Comparison of ENCODE assay signal across 1 cellular context in the genomic region with DNA sequence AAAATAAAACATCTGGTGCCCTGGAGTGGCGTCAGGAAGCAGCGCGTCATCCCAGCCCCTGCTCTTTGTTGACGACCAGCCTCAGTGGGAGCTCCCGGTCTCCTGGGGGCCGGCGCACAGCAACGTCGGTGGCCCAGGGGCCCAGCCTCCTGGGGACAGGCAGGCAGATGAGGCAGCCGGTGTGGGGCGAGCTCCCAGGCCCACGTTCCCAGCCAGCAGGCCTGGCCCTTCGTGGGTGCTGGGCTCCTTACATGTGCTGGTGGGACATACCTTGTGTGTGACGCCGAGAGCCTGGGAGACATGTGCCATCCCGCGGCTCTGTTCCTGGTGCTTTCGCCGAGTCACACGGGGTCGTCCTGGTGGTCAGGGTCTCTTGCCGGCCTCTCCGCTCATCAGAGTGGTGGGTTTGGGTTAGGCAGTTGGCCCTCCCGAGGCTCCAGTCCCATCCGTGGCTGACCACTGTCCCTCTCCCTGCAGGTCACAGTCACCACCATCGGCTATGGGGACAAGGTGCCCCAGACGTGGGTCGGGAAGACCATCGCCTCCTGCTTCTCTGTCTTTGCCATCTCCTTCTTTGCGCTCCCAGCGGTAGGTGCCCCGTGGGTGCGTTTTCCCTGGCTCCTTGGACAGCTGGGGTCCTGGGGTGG.
TF ChIP-seq lines count a peak whose summit lies in the region.

No MANE protein-coding gene starts in this region.

TF ChIP-seq in IMR-90, 13 proteins besides CTCF, POLR2A, EP300 and RAD21:
- TF ChIP-seq CHD1 (IDR thresholded peaks at IDR 0.05; ENCODE audit: low read depth, low read length), result no peak
- TF ChIP-seq, protein P1, sequence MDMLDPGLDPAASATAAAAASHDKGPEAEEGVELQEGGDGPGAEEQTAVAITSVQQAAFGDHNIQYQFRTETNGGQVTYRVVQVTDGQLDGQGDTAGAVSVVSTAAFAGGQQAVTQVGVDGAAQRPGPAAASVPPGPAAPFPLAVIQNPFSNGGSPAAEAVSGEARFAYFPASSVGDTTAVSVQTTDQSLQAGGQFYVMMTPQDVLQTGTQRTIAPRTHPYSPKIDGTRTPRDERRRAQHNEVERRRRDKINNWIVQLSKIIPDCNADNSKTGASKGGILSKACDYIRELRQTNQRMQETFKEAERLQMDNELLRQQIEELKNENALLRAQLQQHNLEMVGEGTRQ (IDR thresholded peaks at IDR 0.05; ENCODE audit: low read depth, low read length), result no peak
- no peak for TF ChIP-seq FOS (IDR thresholded peaks at IDR 0.05; ENCODE audit: low read depth, low read length)
- no peak for TF ChIP-seq NFE2L2 (IDR thresholded peaks at IDR 0.05; ENCODE audit: low read depth, low read length)
- TF ChIP-seq MAFK (IDR thresholded peaks at IDR 0.05; ENCODE audit: low read depth, low read length), result no peak
- TF ChIP-seq MXI1 (IDR thresholded peaks at IDR 0.05; ENCODE audit: borderline replicate concordance, low read depth, low read length), result no peak
- TF ChIP-seq, protein P2, sequence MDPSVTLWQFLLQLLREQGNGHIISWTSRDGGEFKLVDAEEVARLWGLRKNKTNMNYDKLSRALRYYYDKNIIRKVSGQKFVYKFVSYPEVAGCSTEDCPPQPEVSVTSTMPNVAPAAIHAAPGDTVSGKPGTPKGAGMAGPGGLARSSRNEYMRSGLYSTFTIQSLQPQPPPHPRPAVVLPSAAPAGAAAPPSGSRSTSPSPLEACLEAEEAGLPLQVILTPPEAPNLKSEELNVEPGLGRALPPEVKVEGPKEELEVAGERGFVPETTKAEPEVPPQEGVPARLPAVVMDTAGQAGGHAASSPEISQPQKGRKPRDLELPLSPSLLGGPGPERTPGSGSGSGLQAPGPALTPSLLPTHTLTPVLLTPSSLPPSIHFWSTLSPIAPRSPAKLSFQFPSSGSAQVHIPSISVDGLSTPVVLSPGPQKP (IDR thresholded peaks at IDR 0.05; ENCODE audit: borderline replicate concordance, low read depth, low read length), result no peak
- no peak for TF ChIP-seq RCOR1 (IDR thresholded peaks at IDR 0.05; ENCODE audit: insufficient replicate concordance, low read length)
- TF ChIP-seq SMC3 (IDR thresholded peaks at IDR 0.05; ENCODE audit: low read depth, low read length), result no peak
- TF ChIP-seq BHLHE40 (IDR thresholded peaks at IDR 0.05; ENCODE audit: low read depth, low read length), result no peak
- TF ChIP-seq RFX5 (IDR thresholded peaks at IDR 0.05; ENCODE audit: low read depth, low read length), result no peak
- no peak for TF ChIP-seq CEBPB (IDR thresholded peaks at IDR 0.05; ENCODE audit: low read depth, low read length)
- no peak for TF ChIP-seq MAZ (IDR thresholded peaks at IDR 0.05; ENCODE audit: borderline replicate concordance, low read depth, low read length)
